In genomic region chr3:72100626-72101187, GRCh38 we compare ENCODE assay signal across 8 cellular contexts.
DNase-seq lines count a peak whose midpoint lies in the region; ATAC-seq and TF ChIP-seq lines count a peak whose summit lies in the region.

No MANE protein-coding gene starts in this region.

- H3K4me3 ChIP-seq in HFF-Myc (replicated peaks; ENCODE audit: low read depth, low read length): peak overlapping the region; percentile 32
- peak overlapping the region; percentile 51 for H3K4me3 ChIP-seq in choroid plexus epithelial cell (ENCODE audit: low read depth, low read length)
- H3K4me3 ChIP-seq in left lung: peak overlapping the region; percentile 1 to 27

- H3K4me1 ChIP-seq in left lung: peaks cover 7 to 38% of the 10 kb centered on the region in 2 donors

- peaks cover 0 to 15% of the 10 kb centered on the region in 2 donors for H3K27me3 ChIP-seq in left lung

- no peaks in the 10 kb centered on the region for H3K9me3 ChIP-seq in left lung

- TF ChIP-seq CTCF in GM13977 (IDR thresholded peaks at IDR 0.05; ENCODE audit: extremely low read depth, insufficient read depth, missing control alignments) (no peak), HFF-Myc (IDR thresholded peaks at IDR 0.05; ENCODE audit: low read depth, low read length, missing control alignments) (no peak), choroid plexus epithelial cell (conservative IDR thresholded peaks at IDR 0.05; ENCODE audit: low read depth, low read length) (no peak), left lung (IDR thresholded peaks at IDR 0.05) (no peak)

- peak; percentile 80 for DNase-seq in GM13977 (ENCODE audit: low spot score)
- peak; percentile 33 for DNase-seq in HFF-Myc (ENCODE audit: extremely low read depth, low read depth)
- peak; percentile 55 for DNase-seq in NCI-H1105 treated with DMSO at 0.1 percent for 48 hours (lab: John Stamatoyannopoulos, UW)
- peak; percentile 73 for DNase-seq in activated CD4-positive, alpha-beta T cell treated with anti-CD3 and anti-CD28 coated beads for 1 hour
- peak; percentile 84 for DNase-seq in choroid plexus epithelial cell (ENCODE audit: low read depth)
- peak; percentile 92 to 97 for DNase-seq in left lung
- DNase-seq in stimulated activated CD4-positive, alpha-beta T cell treated with anti-CD3 and anti-CD28 coated beads, Interleukin-1b, Interleukin-23, amount 100 ng/mL, for 4 hours (ENCODE audit: low read depth in 2 of 2): peak; percentile 55 to 83
- no peak for DNase-seq in NCI-H1048 (lab: John Stamatoyannopoulos, UW)

- peak overlapping the region; percentile 46 to 94 for H3K27ac ChIP-seq in left lung

- H3K36me3 ChIP-seq in left lung: no peaks in the 10 kb centered on the region

- in situ Hi-C loops in GM13977 (cut with MboI; ENCODE audit: low pct_unique_long_range_greater_than_20kb, low sequenced_read_pairs, unreplicated experiment): no loop called here

- peak; percentile 90 for ATAC-seq in left lung

- intact Hi-C loops in left lung (cut with DNase I): no loop called here
